1 cellular context compared by ENCODE assay signal in the genomic region with DNA sequence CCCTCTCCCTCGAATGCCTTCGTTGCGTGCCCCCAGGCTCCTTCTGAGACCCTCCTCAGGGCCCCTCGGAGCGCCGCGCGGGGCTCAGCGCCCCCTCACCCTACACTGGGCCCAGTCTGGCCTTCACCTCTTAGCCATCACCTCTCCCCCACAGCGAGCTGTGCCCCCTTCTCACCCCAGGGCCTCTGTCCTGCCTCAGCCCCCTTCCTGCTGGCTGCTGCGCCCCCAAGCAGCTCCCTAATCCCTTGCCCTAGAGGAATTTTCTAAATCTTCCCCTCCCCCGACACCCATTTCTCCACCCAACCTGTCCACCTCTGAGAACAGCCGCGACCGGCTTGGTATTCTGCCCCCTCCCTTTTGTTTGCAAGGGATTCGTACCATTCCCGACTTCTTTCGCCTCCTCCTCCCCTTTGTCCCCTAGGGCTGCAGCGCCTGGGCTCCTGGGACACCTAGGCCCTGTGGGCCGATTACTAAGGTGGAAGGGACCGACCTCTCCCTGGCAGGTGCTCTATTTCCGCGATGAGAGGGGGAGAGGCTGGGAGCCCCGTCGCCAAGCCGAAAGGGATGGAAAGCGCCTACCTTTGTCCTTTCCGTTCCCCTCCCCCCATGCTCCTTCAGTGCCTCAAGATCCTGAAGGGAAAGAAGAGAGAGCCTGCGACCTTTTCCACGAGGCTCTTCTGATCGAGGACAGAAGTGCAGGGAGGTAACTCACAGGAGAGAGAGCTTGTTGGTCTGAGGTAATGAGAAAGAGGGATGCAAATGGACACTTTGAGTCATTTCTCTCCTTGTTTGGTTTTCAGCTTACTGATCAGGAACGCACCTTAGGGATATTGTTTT.
TF ChIP-seq lines count a peak whose summit lies in the region.

No MANE protein-coding gene starts in this region.

TF ChIP-seq in K562, 482 proteins besides CTCF, POLR2A, EP300 and RAD21 (continued from another document):
- TF ChIP-seq, protein P1, sequence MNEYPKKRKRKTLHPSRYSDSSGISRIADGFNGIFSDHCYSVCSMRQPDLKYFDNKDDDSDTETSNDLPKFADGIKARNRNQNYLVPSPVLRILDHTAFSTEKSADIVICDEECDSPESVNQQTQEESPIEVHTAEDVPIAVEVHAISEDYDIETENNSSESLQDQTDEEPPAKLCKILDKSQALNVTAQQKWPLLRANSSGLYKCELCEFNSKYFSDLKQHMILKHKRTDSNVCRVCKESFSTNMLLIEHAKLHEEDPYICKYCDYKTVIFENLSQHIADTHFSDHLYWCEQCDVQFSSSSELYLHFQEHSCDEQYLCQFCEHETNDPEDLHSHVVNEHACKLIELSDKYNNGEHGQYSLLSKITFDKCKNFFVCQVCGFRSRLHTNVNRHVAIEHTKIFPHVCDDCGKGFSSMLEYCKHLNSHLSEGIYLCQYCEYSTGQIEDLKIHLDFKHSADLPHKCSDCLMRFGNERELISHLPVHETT (CRISPR knock-in tag; conservative IDR thresholded peaks at IDR 0.05 in 1 of 2, IDR thresholded peaks at IDR 0.05 in 1 of 2), result no peak
- TF ChIP-seq, protein P2, sequence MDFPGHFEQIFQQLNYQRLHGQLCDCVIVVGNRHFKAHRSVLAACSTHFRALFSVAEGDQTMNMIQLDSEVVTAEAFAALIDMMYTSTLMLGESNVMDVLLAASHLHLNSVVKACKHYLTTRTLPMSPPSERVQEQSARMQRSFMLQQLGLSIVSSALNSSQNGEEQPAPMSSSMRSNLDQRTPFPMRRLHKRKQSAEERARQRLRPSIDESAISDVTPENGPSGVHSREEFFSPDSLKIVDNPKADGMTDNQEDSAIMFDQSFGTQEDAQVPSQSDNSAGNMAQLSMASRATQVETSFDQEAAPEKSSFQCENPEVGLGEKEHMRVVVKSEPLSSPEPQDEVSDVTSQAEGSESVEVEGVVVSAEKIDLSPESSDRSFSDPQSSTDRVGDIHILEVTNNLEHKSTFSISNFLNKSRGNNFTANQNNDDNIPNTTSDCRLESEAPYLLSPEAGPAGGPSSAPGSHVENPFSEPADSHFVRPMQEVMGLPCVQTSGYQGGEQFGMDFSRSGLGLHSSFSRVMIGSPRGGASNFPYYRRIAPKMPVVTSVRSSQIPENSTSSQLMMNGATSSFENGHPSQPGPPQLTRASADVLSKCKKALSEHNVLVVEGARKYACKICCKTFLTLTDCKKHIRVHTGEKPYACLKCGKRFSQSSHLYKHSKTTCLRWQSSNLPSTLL (IDR thresholded peaks at IDR 0.05), result no peak
- TF ChIP-seq ZFX (CRISPR knock-in tag; IDR thresholded peaks at IDR 0.05) (peak; percentile 31; the same call in 1 of the 2 replicates), HDAC8 (tag; IDR thresholded peaks at IDR 0.05) (no peak), RUNX1 (IDR thresholded peaks at IDR 0.05; ENCODE audit: low read depth) (no peak), RBBP5 (IDR thresholded peaks at IDR 0.05; ENCODE audit: borderline replicate concordance, insufficient read depth, low read length, poor library complexity, severe bottlenecking) (peak; percentile 19), DACH1 (IDR thresholded peaks at IDR 0.05; ENCODE audit: partially characterized antibody) (no peak), POLR2AphosphoS5 (IDR thresholded peaks at IDR 0.05; ENCODE audit: control insufficient read depth, insufficient read depth, low read depth, low read length) (no peak), HLTF (IDR thresholded peaks at IDR 0.05) (no peak), PHF21A (IDR thresholded peaks at IDR 0.05; ENCODE audit: borderline replicate concordance, low read depth) (no peak), HNRNPK (IDR thresholded peaks at IDR 0.05; ENCODE audit: low read depth, low read length, poor library complexity, severe bottlenecking) (no peak), ZNF699 (CRISPR knock-in tag; IDR thresholded peaks at IDR 0.05; ENCODE audit: insufficient replicate concordance) (no peak), ZNF785 (CRISPR knock-in tag; IDR thresholded peaks at IDR 0.05) (no peak), RBFOX2 (IDR thresholded peaks at IDR 0.05; ENCODE audit: low read depth, low read length) (peak; percentile 22; the same call in 1 of the 2 replicates)
- TF ChIP-seq, protein P3, sequence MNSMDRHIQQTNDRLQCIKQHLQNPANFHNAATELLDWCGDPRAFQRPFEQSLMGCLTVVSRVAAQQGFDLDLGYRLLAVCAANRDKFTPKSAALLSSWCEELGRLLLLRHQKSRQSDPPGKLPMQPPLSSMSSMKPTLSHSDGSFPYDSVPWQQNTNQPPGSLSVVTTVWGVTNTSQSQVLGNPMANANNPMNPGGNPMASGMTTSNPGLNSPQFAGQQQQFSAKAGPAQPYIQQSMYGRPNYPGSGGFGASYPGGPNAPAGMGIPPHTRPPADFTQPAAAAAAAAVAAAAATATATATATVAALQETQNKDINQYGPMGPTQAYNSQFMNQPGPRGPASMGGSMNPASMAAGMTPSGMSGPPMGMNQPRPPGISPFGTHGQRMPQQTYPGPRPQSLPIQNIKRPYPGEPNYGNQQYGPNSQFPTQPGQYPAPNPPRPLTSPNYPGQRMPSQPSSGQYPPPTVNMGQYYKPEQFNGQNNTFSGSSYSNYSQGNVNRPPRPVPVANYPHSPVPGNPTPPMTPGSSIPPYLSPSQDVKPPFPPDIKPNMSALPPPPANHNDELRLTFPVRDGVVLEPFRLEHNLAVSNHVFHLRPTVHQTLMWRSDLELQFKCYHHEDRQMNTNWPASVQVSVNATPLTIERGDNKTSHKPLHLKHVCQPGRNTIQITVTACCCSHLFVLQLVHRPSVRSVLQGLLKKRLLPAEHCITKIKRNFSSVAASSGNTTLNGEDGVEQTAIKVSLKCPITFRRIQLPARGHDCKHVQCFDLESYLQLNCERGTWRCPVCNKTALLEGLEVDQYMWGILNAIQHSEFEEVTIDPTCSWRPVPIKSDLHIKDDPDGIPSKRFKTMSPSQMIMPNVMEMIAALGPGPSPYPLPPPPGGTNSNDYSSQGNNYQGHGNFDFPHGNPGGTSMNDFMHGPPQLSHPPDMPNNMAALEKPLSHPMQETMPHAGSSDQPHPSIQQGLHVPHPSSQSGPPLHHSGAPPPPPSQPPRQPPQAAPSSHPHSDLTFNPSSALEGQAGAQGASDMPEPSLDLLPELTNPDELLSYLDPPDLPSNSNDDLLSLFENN (IDR thresholded peaks at IDR 0.05; ENCODE audit: low read depth in 2 of 2, low read length in 2 of 2), result no peak
- TF ChIP-seq, protein P4, sequence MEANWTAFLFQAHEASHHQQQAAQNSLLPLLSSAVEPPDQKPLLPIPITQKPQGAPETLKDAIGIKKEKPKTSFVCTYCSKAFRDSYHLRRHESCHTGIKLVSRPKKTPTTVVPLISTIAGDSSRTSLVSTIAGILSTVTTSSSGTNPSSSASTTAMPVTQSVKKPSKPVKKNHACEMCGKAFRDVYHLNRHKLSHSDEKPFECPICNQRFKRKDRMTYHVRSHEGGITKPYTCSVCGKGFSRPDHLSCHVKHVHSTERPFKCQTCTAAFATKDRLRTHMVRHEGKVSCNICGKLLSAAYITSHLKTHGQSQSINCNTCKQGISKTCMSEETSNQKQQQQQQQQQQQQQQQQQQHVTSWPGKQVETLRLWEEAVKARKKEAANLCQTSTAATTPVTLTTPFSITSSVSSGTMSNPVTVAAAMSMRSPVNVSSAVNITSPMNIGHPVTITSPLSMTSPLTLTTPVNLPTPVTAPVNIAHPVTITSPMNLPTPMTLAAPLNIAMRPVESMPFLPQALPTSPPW (CRISPR knock-in tag; IDR thresholded peaks at IDR 0.05), result no peak
- TF ChIP-seq, protein P5, sequence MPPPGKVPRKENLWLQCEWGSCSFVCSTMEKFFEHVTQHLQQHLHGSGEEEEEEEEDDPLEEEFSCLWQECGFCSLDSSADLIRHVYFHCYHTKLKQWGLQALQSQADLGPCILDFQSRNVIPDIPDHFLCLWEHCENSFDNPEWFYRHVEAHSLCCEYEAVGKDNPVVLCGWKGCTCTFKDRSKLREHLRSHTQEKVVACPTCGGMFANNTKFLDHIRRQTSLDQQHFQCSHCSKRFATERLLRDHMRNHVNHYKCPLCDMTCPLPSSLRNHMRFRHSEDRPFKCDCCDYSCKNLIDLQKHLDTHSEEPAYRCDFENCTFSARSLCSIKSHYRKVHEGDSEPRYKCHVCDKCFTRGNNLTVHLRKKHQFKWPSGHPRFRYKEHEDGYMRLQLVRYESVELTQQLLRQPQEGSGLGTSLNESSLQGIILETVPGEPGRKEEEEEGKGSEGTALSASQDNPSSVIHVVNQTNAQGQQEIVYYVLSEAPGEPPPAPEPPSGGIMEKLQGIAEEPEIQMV (tag; conservative IDR thresholded peaks at IDR 0.05; ENCODE audit: low read depth), result no peak
- TF ChIP-seq, protein P6, sequence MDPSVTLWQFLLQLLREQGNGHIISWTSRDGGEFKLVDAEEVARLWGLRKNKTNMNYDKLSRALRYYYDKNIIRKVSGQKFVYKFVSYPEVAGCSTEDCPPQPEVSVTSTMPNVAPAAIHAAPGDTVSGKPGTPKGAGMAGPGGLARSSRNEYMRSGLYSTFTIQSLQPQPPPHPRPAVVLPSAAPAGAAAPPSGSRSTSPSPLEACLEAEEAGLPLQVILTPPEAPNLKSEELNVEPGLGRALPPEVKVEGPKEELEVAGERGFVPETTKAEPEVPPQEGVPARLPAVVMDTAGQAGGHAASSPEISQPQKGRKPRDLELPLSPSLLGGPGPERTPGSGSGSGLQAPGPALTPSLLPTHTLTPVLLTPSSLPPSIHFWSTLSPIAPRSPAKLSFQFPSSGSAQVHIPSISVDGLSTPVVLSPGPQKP (CRISPR knock-in tag; IDR thresholded peaks at IDR 0.05), result no peak
- TF ChIP-seq, protein P7, sequence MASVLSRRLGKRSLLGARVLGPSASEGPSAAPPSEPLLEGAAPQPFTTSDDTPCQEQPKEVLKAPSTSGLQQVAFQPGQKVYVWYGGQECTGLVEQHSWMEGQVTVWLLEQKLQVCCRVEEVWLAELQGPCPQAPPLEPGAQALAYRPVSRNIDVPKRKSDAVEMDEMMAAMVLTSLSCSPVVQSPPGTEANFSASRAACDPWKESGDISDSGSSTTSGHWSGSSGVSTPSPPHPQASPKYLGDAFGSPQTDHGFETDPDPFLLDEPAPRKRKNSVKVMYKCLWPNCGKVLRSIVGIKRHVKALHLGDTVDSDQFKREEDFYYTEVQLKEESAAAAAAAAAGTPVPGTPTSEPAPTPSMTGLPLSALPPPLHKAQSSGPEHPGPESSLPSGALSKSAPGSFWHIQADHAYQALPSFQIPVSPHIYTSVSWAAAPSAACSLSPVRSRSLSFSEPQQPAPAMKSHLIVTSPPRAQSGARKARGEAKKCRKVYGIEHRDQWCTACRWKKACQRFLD (CRISPR knock-in tag; IDR thresholded peaks at IDR 0.05), result no peak
